ENCODE assay signal across 19 cellular contexts in the genomic region with DNA sequence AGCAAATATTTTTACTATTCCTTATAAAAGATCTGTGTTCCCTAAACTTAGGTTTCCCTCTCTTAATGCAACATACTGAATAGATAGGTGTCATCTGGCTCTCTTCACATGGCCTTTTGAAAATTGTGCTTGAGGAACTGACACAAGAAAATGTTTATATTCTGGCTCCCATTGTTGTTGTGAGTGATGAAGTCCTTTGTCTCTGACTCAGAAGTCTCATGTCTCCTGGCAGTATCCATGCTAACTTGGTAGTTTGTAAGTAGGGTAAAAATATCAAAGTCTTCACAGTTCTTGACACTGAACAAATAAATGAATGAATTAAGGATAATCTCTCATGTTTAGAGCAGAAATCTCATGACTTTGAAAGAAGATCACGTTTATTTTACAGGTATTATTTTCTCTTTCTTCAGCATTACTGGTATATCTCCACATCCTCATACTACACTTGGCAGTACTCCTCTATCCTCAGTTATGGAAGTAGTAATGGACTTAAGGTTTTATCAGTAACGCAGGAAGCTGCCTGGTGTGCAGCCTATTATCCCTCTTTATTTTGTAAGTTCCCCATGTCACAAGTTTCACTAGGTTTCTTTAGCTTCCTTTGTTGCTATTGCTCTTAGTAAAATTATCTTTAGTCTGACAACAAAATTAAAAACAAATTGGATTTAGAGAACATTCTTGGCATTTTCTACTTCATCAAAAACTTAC. TPM values are rescaled to one million over a fixed set of nuclear protein-coding genes. Genes with fewer than 3 reads are reported as not detected.
"Had no signal": no experiment of that assay in that cellular context is flagged by ENCODE, and none has a peak within 500 bp of the region (broad histone marks: within the 10 kb centered on the region; RNA-seq: fewer than 3 reads in every experiment).

No MANE protein-coding gene starts in this region.

- H3K27ac ChIP-seq: ascending aorta, cardiac muscle cell, epithelial cell of prostate, prostate gland, right atrium auricular region, tibial artery had no signal

- H3K4me1 ChIP-seq: ascending aorta, prostate gland, right atrium auricular region, tibial artery had no signal

- H3K9me3 ChIP-seq: ascending aorta, prostate gland, right atrium auricular region, tibial artery had no signal

- H3K36me3 ChIP-seq: ascending aorta, cardiac muscle cell, prostate gland, right atrium auricular region, tibial artery had no signal

- ATAC-seq: left lobe of liver; mucosa of descending colon; stimulated activated naive CD8-positive, alpha-beta T cell treated with anti-CD3 and anti-CD28 coated beads, Interleukin-15, Interleukin-2, amounts not matched to agents 100 U/mL and 50 U/mL, for 24 hours had no signal

- DNase-seq: activated CD4-positive, alpha-beta T cell treated with anti-CD3 and anti-CD28 coated beads, Interleukin-2, amount 50 U/mL, for 1 hour; activated CD4-positive, CD25-positive, alpha-beta regulatory T cell treated with anti-CD3 and anti-CD28 coated beads, Interleukin-2, amount 50 U/mL, for 72 hours; activated CD8-positive, alpha-beta memory T cell treated with anti-CD3 and anti-CD28 coated beads, Interleukin-2, amount 50 U/mL, for 4 hours; activated effector memory CD4-positive, alpha-beta T cell treated with Interleukin-2 at 50 U/mL for 16 hours; activated naive CD4-positive, alpha-beta T cell treated with anti-CD3 and anti-CD28 coated beads, Interleukin-2, amount 50 U/mL, for 16 hours; activated T-cell treated with anti-CD3 and anti-CD28 coated beads, Interleukin-2, amount 50 U/mL, for 48 hours; mucosa of descending colon; naive B cell; stimulated activated CD4-positive, alpha-beta T cell treated with anti-CD3 and anti-CD28 coated beads, Interleukin-2, amount 100 ng/mL, for 24 hours; stimulated activated naive CD8-positive, alpha-beta T cell treated with anti-CD3 and anti-CD28 coated beads, Interleukin-15, Interleukin-2, amounts not matched to agents 100 U/mL and 50 U/mL, for 24 hours; substantia nigra; tibial artery had no signal

- H3K4me3 ChIP-seq: ascending aorta, cardiac muscle cell, mucosa of descending colon, prostate gland, right atrium auricular region, tibial artery had no signal

- H3K27me3 ChIP-seq: ascending aorta, cardiac muscle cell, right atrium auricular region, tibial artery had no signal

RNA-seq across cellular contexts. Expression of gene PABPC4L, which starts 14.2 kb away (rescaled TPM):
- total RNA-seq: T-helper 1 cell treated with Interleukin-12 subunit alpha and Interleukin-12 subunit beta and Interleukin-4 antibody, amounts not matched to agents 30 ng/mL and 1 ng/mL, for 36 hours had no signal
